In genomic region chr7:150511039-150511438, GRCh38 we compare ENCODE assay signal across 1 cellular context.
TF ChIP-seq lines count a peak whose summit lies in the region.

No MANE protein-coding gene starts in this region.

TF ChIP-seq in WTC11, 78 proteins besides CTCF, POLR2A, EP300 and RAD21 (continued from another document):
- TF ChIP-seq, protein P1, sequence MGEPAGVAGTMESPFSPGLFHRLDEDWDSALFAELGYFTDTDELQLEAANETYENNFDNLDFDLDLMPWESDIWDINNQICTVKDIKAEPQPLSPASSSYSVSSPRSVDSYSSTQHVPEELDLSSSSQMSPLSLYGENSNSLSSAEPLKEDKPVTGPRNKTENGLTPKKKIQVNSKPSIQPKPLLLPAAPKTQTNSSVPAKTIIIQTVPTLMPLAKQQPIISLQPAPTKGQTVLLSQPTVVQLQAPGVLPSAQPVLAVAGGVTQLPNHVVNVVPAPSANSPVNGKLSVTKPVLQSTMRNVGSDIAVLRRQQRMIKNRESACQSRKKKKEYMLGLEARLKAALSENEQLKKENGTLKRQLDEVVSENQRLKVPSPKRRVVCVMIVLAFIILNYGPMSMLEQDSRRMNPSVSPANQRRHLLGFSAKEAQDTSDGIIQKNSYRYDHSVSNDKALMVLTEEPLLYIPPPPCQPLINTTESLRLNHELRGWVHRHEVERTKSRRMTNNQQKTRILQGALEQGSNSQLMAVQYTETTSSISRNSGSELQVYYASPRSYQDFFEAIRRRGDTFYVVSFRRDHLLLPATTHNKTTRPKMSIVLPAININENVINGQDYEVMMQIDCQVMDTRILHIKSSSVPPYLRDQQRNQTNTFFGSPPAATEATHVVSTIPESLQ (CRISPR knock-in tag; IDR thresholded peaks at IDR 0.05), result no peak
TF ChIP-seq in WTC11: peak in this region for 0.
